In genomic region chr19:6551607-6552450, GRCh38 we compare ENCODE assay signal across 8 cellular contexts. TPM values are rescaled to one million over a fixed set of nuclear protein-coding genes. Genes with fewer than 3 reads are reported as not detected.
DNase-seq lines count a peak whose midpoint lies in the region; TF ChIP-seq lines count a peak whose summit lies in the region.

No MANE protein-coding gene starts in this region.

- 68 to 73% methylated on average over 11 to 28 of the region's 28 CpGs for WGBS in endodermal cell (ENCODE audit: insufficient coverage in 1 of 2, insufficient read length in 1 of 2), 2 experiments
- 26 to 34% methylated on average over 28 of the region's 28 CpGs for WGBS in sigmoid colon, 2 donors

- no peak overlapping the region for H3K4me3 Mint-ChIP-seq in endodermal cell
- no peak overlapping the region for H3K4me3 Mint-ChIP-seq in endothelial cell (ENCODE audit: unreplicated experiment)

- no peak overlapping the region for H3K27ac ChIP-seq in endodermal cell (ENCODE audit: low read depth, low read length)
- H3K27ac ChIP-seq in sigmoid colon, result no peak overlapping the region

- H3K9me3 ChIP-seq in endodermal cell (ENCODE audit: control insufficient read depth, low read length), result peaks cover 26% of the 10 kb centered on the region
- no peaks in the 10 kb centered on the region for H3K9me3 ChIP-seq in sigmoid colon

- peak; percentile 24 for DNase-seq in AG08396 (ENCODE audit: low spot score)
- DNase-seq in H7, result peak; percentile 95
- DNase-seq in activated CD4-positive, CD25-positive, alpha-beta regulatory T cell treated with anti-CD3 and anti-CD28 coated beads, Interleukin-2, amount 50 U/mL, for 16 hours (ENCODE audit: low read depth, low spot score), result peak; percentile 28
- DNase-seq in endodermal cell, result peak; percentile 91
- peak; percentile 12 to 63 (median 36) for DNase-seq in stimulated activated CD4-positive, alpha-beta T cell treated with anti-CD3 and anti-CD28 coated beads, TNF-alpha, amount 100 ng/mL, for 24 hours (ENCODE audit: low read depth in 3 of 3)
- no peak for DNase-seq in endothelial cell (ENCODE audit: low spot score)
- DNase-seq in sigmoid colon, result no peak
- DNase-seq in medulla oblongata (ENCODE audit: extremely low spot score), result no peak

- H3K4me1 Mint-ChIP-seq in endodermal cell (no peaks in the 10 kb centered on the region), endothelial cell (ENCODE audit: unreplicated experiment) (no peaks in the 10 kb centered on the region)

- no peak overlapping the region for H3K27ac Mint-ChIP-seq in endodermal cell
- no peak overlapping the region for H3K27ac Mint-ChIP-seq in endothelial cell (ENCODE audit: unreplicated experiment)

- H3K4me3 ChIP-seq in H7 (ENCODE audit: insufficient read depth, low read depth, low read length) (no peak overlapping the region), endodermal cell (ENCODE audit: low read length) (no peak overlapping the region), sigmoid colon (no peak overlapping the region)

- TF ChIP-seq CTCF in endodermal cell (conservative IDR thresholded peaks at IDR 0.05) (peak; percentile 81), endothelial cell (IDR thresholded peaks at IDR 0.05; ENCODE audit: unreplicated experiment) (no peak), sigmoid colon (IDR thresholded peaks at IDR 0.05) (no peak)

- H3K36me3 ChIP-seq in H7 (replicated peaks; ENCODE audit: control insufficient read depth, insufficient read depth, low read length) (no peaks in the 10 kb centered on the region), endodermal cell (ENCODE audit: control insufficient read depth, insufficient read depth, low read length) (no peaks in the 10 kb centered on the region), sigmoid colon (no peaks in the 10 kb centered on the region)

- H3K9ac ChIP-seq in endodermal cell (ENCODE audit: extremely low read depth, low read length, poor library complexity, severe bottlenecking), result no peak overlapping the region

- H3K36me3 Mint-ChIP-seq in endodermal cell (ENCODE audit: low read depth), result no peaks in the 10 kb centered on the region
- H3K36me3 Mint-ChIP-seq in endothelial cell (ENCODE audit: low read depth, unreplicated experiment), result peaks cover 6% of the 10 kb centered on the region

- no peak for TF ChIP-seq EP300 in sigmoid colon (IDR thresholded peaks at IDR 0.05)

- TF ChIP-seq POLR2A in sigmoid colon (IDR thresholded peaks at IDR 0.05), result no peak

- intact Hi-C loops in sigmoid colon (cut with DNase I), result no loop called here

- H3K4me1 ChIP-seq in endodermal cell (ENCODE audit: control insufficient read depth, insufficient read depth, low read length) (no peaks in the 10 kb centered on the region), sigmoid colon (no peaks in the 10 kb centered on the region)

- H3K9me3 Mint-ChIP-seq in endodermal cell, result peaks cover 14% of the 10 kb centered on the region
- peaks cover 15% of the 10 kb centered on the region for H3K9me3 Mint-ChIP-seq in endothelial cell (ENCODE audit: unreplicated experiment)

- H3K27me3 ChIP-seq in H7 (ENCODE audit: control insufficient read depth, insufficient read depth, low read length) (no peaks in the 10 kb centered on the region), endodermal cell (ENCODE audit: control insufficient read depth, insufficient read depth, low read length, poor library complexity, severe bottlenecking) (no peaks in the 10 kb centered on the region), sigmoid colon (peaks cover 0 to 7% (median 0%) of the 10 kb centered on the region in 3 donors)

- H3K27me3 Mint-ChIP-seq in endodermal cell (ENCODE audit: insufficient read depth), result peaks cover 2% of the 10 kb centered on the region
- no peaks in the 10 kb centered on the region for H3K27me3 Mint-ChIP-seq in endothelial cell (ENCODE audit: unreplicated experiment)

RNA-seq across cellular contexts. Expression of gene TNFSF9, which starts 21.0 kb away (rescaled TPM):
- total RNA-seq in H7 (2014; rRNA removed; shearing (Covaris generic)), result 1.3 and 2.6 TPM in 2 replicates
- total RNA-seq in endodermal cell, result 1 to 10 TPM in 1 of 2 donors, under 1 TPM in 1; 0.68 to 3.9 TPM
- polyA plus RNA-seq in endodermal cell (2013, experiment 1 of 2), result 1.3 TPM
- 2.2 TPM for polyA plus RNA-seq in endodermal cell (2013, experiment 2 of 2)
- 3.0 TPM for total RNA-seq in endothelial cell (ENCODE audit: unreplicated experiment)
- total RNA-seq in sigmoid colon, result 1 to 10 TPM in 1 of 4 donors, under 1 TPM in 2, not detected in 1; 0.16 to 1.8 (median 0.36) TPM
- polyA plus RNA-seq in sigmoid colon, result 1 to 10 TPM in 1 of 3 donors, under 1 TPM in 2; 0.46 to 4.2 (median 0.60) TPM

RNA-seq across cellular contexts. Expression of gene CD70, which starts 39.1 kb away (rescaled TPM):
- 3.6 TPM in 1 of 2 replicates, not detected in the other for total RNA-seq in H7 (2014; rRNA removed; shearing (Covaris generic))
- total RNA-seq in endodermal cell, result 1 to 10 TPM in 1 of 2 donors, under 1 TPM in 1; 0.92 to 1.8 TPM
- polyA plus RNA-seq in endodermal cell (2013, experiment 1 of 2), result 0.43 TPM
- polyA plus RNA-seq in endodermal cell (2013, experiment 2 of 2), result 0.62 TPM
- total RNA-seq in endothelial cell (ENCODE audit: unreplicated experiment), result 0.51 TPM
- under 1 TPM in 1 of 4 donors, not detected in 3; 0.36 TPM for total RNA-seq in sigmoid colon
- polyA plus RNA-seq in sigmoid colon, result 1 to 10 TPM in 1 of 3 donors, not detected in 2; 1.8 TPM

RNA-seq across cellular contexts. Expression of gene TUBB4A, which starts 49.7 kb away (rescaled TPM):
- total RNA-seq in H7 (2014; rRNA removed; shearing (Covaris generic)), result 1.4 and 2.9 TPM in 2 replicates
- total RNA-seq in endodermal cell (1 to 10 TPM; 5.2 to 7.5 TPM), endothelial cell (ENCODE audit: unreplicated experiment) (0.21 TPM), sigmoid colon (1 to 10 TPM; 2.0 to 6.1 (median 3.0) TPM)
- 14.0 TPM for polyA plus RNA-seq in endodermal cell (2013, experiment 1 of 2)
- polyA plus RNA-seq in endodermal cell (2013, experiment 2 of 2), result 9.9 TPM
- polyA plus RNA-seq in sigmoid colon, result 1 to 10 TPM in 1 of 3 donors, under 1 TPM in 1, not detected in 1; under 0.01 to 2.4 TPM

Comparison
In these comparisons a context has a peak if more than half of its experiments do, and no peak if none do; other contexts are left out.
1. DNase-seq: peak in AG08396 (single experiment), H7 (single experiment), activated CD4-positive, CD25-positive, alpha-beta regulatory T cell treated with anti-CD3 and anti-CD28 coated beads, Interleukin-2, amount 50 U/mL, for 16 hours (single experiment), endodermal cell (single experiment) and stimulated activated CD4-positive, alpha-beta T cell treated with anti-CD3 and anti-CD28 coated beads, TNF-alpha, amount 100 ng/mL, for 24 hours (3 of 3); none in endothelial cell (single experiment), sigmoid colon (single experiment) and medulla oblongata (single experiment).